Comparison of ENCODE assay signal across 9 cellular contexts in the genomic region with DNA sequence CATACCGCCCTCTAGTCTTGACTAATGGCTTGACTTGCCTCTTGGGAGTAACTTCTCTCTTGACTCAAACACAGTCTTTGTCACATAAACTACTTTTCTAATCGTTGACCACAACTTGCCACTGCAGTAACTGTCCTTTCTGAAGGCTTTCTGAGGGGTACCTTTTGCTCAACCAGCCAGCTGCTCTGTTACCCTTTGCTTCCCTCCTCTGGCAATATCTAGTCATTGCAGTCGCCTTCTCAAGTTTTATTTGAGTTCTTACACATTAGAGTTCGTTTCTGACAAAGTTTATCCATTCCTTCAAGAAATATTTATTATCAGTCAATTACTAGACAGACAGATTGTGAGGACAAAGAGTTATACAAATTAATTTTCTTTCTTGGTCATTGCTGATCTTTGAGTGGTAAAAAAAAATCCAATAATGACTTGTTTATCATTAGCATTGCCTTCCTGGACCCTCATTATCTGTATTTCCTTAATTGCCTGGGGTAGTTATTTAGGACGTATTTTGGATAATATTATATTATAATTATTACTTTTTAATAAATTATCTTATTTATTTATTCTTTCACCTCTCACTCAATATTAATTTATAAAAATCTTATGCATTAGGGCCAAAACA.
DNase-seq lines count a peak whose midpoint lies in the region; ATAC-seq and TF ChIP-seq lines count a peak whose summit lies in the region.
"Had no signal": no experiment of that assay in that cellular context is flagged by ENCODE, and none has a peak within 500 bp of the region (broad histone marks: within the 10 kb centered on the region; RNA-seq: fewer than 3 reads in every experiment).

No MANE protein-coding gene starts in this region.

- H3K36me3 ChIP-seq in breast epithelium (no peaks in the 10 kb centered on the region), lung (ENCODE audit: control insufficient read depth in 2 of 2, insufficient read depth in 2 of 2, low read length in 2 of 2) (no peaks in the 10 kb centered on the region)
- H3K36me3 ChIP-seq: BLaER1 treated with 17β-estradiol and CSF1 and Interleukin-3, amounts not matched to agents 10 nM and 100 nM had no signal

- DNase-seq in NCI-H2107 treated with DMSO at 0.1 percent for 48 hours (lab: John Stamatoyannopoulos, UW; ENCODE audit: unreplicated experiment) (peak; percentile 53), NCI-H2107 (lab: John Stamatoyannopoulos, UW) (no peak), NCI-H510A treated with DMSO at 0.1 percent for 48 hours (lab: John Stamatoyannopoulos, UW) (peak; percentile 73), breast epithelium (ENCODE audit: low spot score in 2 of 2) (no peak), lung (ENCODE audit: low spot score) (no peak)
- no peak for DNase-seq in stimulated activated CD4-positive, alpha-beta T cell treated with anti-CD3 and anti-CD28 coated beads, Interleukin-1b, Interleukin-23, amount 100 ng/mL, for 48 hours

- TF ChIP-seq CTCF in breast epithelium (IDR thresholded peaks at IDR 0.05): peak in 2 of 3 donors; percentile 19 to 39
- TF ChIP-seq CTCF in lung (IDR thresholded peaks at IDR 0.05; ENCODE audit: control extremely low read depth, extremely low read depth): peak; percentile 4

- peak; percentile 66 for ATAC-seq in HG03066 (IDR thresholded peaks at IDR 0.05; ENCODE audit: low read depth, unreplicated experiment)
- peak; percentile 41 for ATAC-seq in lung (ENCODE audit: insufficient read depth, low FRiP score)
- no peak for ATAC-seq in GM19467 (IDR thresholded peaks at IDR 0.05; ENCODE audit: unreplicated experiment)

- no peak for TF ChIP-seq POLR2A in breast epithelium (IDR thresholded peaks at IDR 0.05)

- H3K4me3 ChIP-seq in breast epithelium: no peak overlapping the region
- H3K4me3 ChIP-seq in lung: no peak overlapping the region
- H3K4me3 ChIP-seq: BLaER1 treated with 17β-estradiol and CSF1 and Interleukin-3, amounts not matched to agents 10 nM and 100 nM had no signal

- 20 to 35% methylated on average over 5 of the region's 5 CpGs for WGBS in lung, 2 donors

- H3K27me3 ChIP-seq in breast epithelium (no peaks in the 10 kb centered on the region), lung (ENCODE audit: control insufficient read depth, insufficient read depth) (no peaks in the 10 kb centered on the region)
- H3K27me3 ChIP-seq: BLaER1 treated with 17β-estradiol and CSF1 and Interleukin-3, amounts not matched to agents 10 nM and 100 nM had no signal

- H3K27ac ChIP-seq in breast epithelium: no peak overlapping the region
- no peak overlapping the region for H3K27ac ChIP-seq in lung (ENCODE audit: low read depth in 1 of 2, low read length in 1 of 2)
- H3K27ac ChIP-seq: BLaER1 treated with 17β-estradiol and CSF1 and Interleukin-3, amounts not matched to agents 10 nM and 100 nM had no signal

- H3K4me1 ChIP-seq in breast epithelium (no peaks in the 10 kb centered on the region), lung (ENCODE audit: control insufficient read depth in 2 of 2, insufficient read depth in 2 of 2, low read length in 2 of 2) (no peaks in the 10 kb centered on the region)

- H3K9me3 ChIP-seq in breast epithelium: no peaks in the 10 kb centered on the region
- no peaks in the 10 kb centered on the region for H3K9me3 ChIP-seq in lung (ENCODE audit: control insufficient read depth in 2 of 2, insufficient read depth in 1 of 2, low read length in 1 of 2)
- H3K9me3 ChIP-seq: BLaER1 treated with 17β-estradiol and CSF1 and Interleukin-3, amounts not matched to agents 10 nM and 100 nM had no signal

- intact Hi-C loops in breast epithelium (cut with DNase I; ENCODE audit: low total_unique reads): no loop called here

Comparison
In these comparisons a context has a peak if more than half of its experiments do, and no peak if none do; other contexts are left out.
1. DNase-seq: peak in NCI-H2107 treated with DMSO at 0.1 percent for 48 hours (single experiment) and NCI-H510A treated with DMSO at 0.1 percent for 48 hours (single experiment); none in NCI-H2107 (single experiment), breast epithelium (0 of 2), lung (single experiment) and stimulated activated CD4-positive, alpha-beta T cell treated with anti-CD3 and anti-CD28 coated beads, Interleukin-1b, Interleukin-23, amount 100 ng/mL, for 48 hours (single experiment).